20 cellular contexts compared by ENCODE assay signal in the genomic region with DNA sequence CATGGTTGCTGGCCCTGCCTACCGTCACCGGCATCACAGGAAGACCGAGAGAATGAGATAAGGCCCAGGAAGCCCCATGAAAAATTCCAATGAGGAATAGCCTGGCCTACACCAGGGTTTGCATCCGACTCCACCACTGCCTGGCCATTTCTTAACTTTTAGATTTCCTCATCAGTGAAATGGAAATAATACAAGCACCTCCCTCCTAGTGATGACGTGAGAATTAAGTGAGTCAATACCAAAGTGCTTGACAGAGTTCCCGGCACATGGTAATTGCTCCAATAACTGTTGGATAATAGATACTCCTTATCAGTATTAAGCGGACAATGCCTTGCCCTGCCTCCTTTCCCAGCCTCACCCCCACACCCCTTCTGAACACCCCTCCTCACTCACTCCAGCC.
"Had no signal": no experiment of that assay in that cellular context is flagged by ENCODE, and none has a peak within 500 bp of the region (broad histone marks: within the 10 kb centered on the region; RNA-seq: fewer than 3 reads in every experiment).

No MANE protein-coding gene starts in this region.

- H3K4me3 ChIP-seq: K562 had no signal

- H3K27ac Mint-ChIP-seq: activated CD4-positive, alpha-beta memory T cell treated with anti-CD3 and anti-CD28 coated beads, Interleukin-2, amount 10 ng/mL, durations not matched to agents 7 days and 5 days; activated naive CD4-positive, alpha-beta T cell treated with anti-CD3 and anti-CD28 coated beads for 36 hours; activated naive CD8-positive, alpha-beta T cell; activated T-helper 17 cell treated with anti-CD3 and anti-CD28 coated beads, Interleukin-2, amount 50 U/mL, for 72 hours; T-helper 17 cell had no signal

- DNase-seq: activated CD4-positive, alpha-beta memory T cell treated with anti-CD3 and anti-CD28 coated beads, Interleukin-2, amount 10 ng/mL, durations not matched to agents 7 days and 5 days; activated CD4-positive, alpha-beta T cell treated with anti-CD3 and anti-CD28 coated beads, Interleukin-2, amount 50 U/mL, for 1 hour; activated CD4-positive, CD25-positive, alpha-beta regulatory T cell; activated gamma-delta T cell; activated naive CD4-positive, alpha-beta T cell treated with anti-CD3 and anti-CD28 coated beads for 36 hours; activated T-cell treated with anti-CD3 and anti-CD28 coated beads for 4 hours; activated T-cell treated with anti-CD3 and anti-CD28 coated beads, Interleukin-2, amount 50 U/mL, for 48 hours; central memory CD4-positive, alpha-beta T cell; Karpas-422; NCI-H1105 treated with DMSO at 0.1 percent for 48 hours; NCI-H1436 treated with DMSO at 0.1 percent for 48 hours; NCI-H2081 treated with DMSO at 0.1 percent for 48 hours; NCI-H446; PC-3; SHP77 treated with DMSO at 0.1 percent for 48 hours; T-helper 17 cell; T-helper 9 cell had no signal

- ATAC-seq: activated T-helper 17 cell treated with anti-CD3 and anti-CD28 coated beads, Interleukin-2, amount 50 U/mL, for 72 hours; K562; PC-3; T-helper 17 cell had no signal

- H3K4me3 Mint-ChIP-seq: activated CD4-positive, alpha-beta memory T cell treated with anti-CD3 and anti-CD28 coated beads, Interleukin-2, amount 10 ng/mL, durations not matched to agents 7 days and 5 days; activated naive CD4-positive, alpha-beta T cell treated with anti-CD3 and anti-CD28 coated beads for 36 hours; activated naive CD8-positive, alpha-beta T cell; activated T-helper 17 cell treated with anti-CD3 and anti-CD28 coated beads, Interleukin-2, amount 50 U/mL, for 72 hours; T-helper 17 cell had no signal

- FAIRE-seq: K562 had no signal

- H3K36me3 Mint-ChIP-seq: activated naive CD8-positive, alpha-beta T cell had no signal

- H3K4me1 Mint-ChIP-seq: activated CD4-positive, alpha-beta memory T cell treated with anti-CD3 and anti-CD28 coated beads, Interleukin-2, amount 10 ng/mL, durations not matched to agents 7 days and 5 days; activated T-helper 17 cell treated with anti-CD3 and anti-CD28 coated beads, Interleukin-2, amount 50 U/mL, for 72 hours had no signal

- H3K9me3 Mint-ChIP-seq: activated CD4-positive, alpha-beta memory T cell treated with anti-CD3 and anti-CD28 coated beads, Interleukin-2, amount 10 ng/mL, durations not matched to agents 7 days and 5 days; activated naive CD4-positive, alpha-beta T cell treated with anti-CD3 and anti-CD28 coated beads for 36 hours; activated T-helper 17 cell treated with anti-CD3 and anti-CD28 coated beads, Interleukin-2, amount 50 U/mL, for 72 hours had no signal
